9 cellular contexts compared by ENCODE assay signal in the genomic region with DNA sequence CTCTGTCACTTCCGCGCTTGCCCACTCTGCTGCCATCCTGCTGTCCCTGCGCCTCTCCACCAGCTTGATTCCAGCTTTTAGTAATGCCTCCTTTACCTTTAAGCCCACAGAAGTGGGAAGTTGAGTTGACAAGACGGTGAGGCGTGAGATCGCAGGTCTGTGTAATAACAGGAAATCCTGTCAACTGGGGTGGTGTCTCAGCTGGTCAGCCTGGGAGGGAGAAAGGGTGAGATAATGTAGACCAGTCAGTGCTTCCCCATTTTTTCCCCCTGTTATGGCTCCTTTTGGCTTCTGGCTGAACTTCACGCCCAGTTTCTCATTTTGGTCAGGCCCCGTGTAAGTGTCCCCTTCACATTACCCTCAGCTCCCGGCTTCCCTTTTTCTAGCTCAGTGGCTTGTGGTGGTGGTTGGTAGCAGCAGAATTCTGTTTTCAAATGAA.
DNase-seq lines count a peak whose midpoint lies in the region; ATAC-seq, FAIRE-seq and TF ChIP-seq lines count a peak whose summit lies in the region.
"Had no signal": no experiment of that assay in that cellular context is flagged by ENCODE, and none has a peak within 500 bp of the region (broad histone marks: within the 10 kb centered on the region; RNA-seq: fewer than 3 reads in every experiment).

No MANE protein-coding gene starts in this region.

- H3K9me1 ChIP-seq in endothelial cell of umbilical vein (replicated peaks; ENCODE audit: control insufficient read depth, extremely low read depth, insufficient read depth, low read length), result no peaks in the 10 kb centered on the region

- H3K4me1 ChIP-seq in endothelial cell of umbilical vein (ENCODE audit: control insufficient read depth, extremely low read depth, insufficient read depth, low read length), result peaks cover 30% of the 10 kb centered on the region
- H3K4me1 ChIP-seq in stomach, result peaks cover 0 to 49% (median 0%) of the 10 kb centered on the region in 4 donors
- no peaks in the 10 kb centered on the region for H3K4me1 ChIP-seq in prostate gland (replicated peaks)

- 75 to 83% (median 79%) methylated on average over 9 of the region's 9 CpGs for WGBS in stomach, 5 donors
- 85% methylated on average over 9 of the region's 9 CpGs for WGBS in prostate gland

- peak overlapping the region; percentile 30 for H3K4me2 ChIP-seq in endothelial cell of umbilical vein (ENCODE audit: insufficient read depth, low read length)

- TF ChIP-seq CTCF in endothelial cell of umbilical vein (IDR thresholded peaks at IDR 0.05; ENCODE audit: extremely low read depth in 1 of 2, insufficient read depth in 1 of 2, low read depth in 1 of 2, low read length in 2 of 2), result no peak
- TF ChIP-seq CTCF in stomach (IDR thresholded peaks at IDR 0.05), result no peak
- TF ChIP-seq CTCF in prostate gland (IDR thresholded peaks at IDR 0.05), result no peak

- no peaks in the 10 kb centered on the region for H3K79me2 ChIP-seq in endothelial cell of umbilical vein (ENCODE audit: control insufficient read depth, insufficient read depth, low read length)

- CTCF ChIA-PET in endothelial cell of umbilical vein (lab: Charles Lee), result interaction anchor here (0.8 to 2.3 kb wide), 6 partner anchors 9 to 68 kb away, joined by 3 to 14 read pairs (median 3); no protein-coding TSS in a partner anchor

- TF ChIP-seq POLR2A in endothelial cell of umbilical vein (IDR thresholded peaks at IDR 0.05; ENCODE audit: low read depth, low read length) (no peak), stomach (IDR thresholded peaks at IDR 0.05) (no peak), prostate gland (IDR thresholded peaks at IDR 0.05) (no peak)

- DNase-seq in CD1c-positive myeloid dendritic cell (ENCODE audit: extremely low spot score), result peak; percentile 95
- DNase-seq in KG1 (lab: John Stamatoyannopoulos, UW), result peak; percentile 74
- peak; percentile 44 for DNase-seq in endothelial cell of umbilical vein (ENCODE audit: low read depth, low spot score)
- DNase-seq in stomach, result peak; percentile 28
- no peak for DNase-seq in DMS153 treated with DMSO at 0.1 percent for 48 hours (lab: John Stamatoyannopoulos, UW; ENCODE audit: unreplicated experiment)
- no peak for DNase-seq in GM03348 (ENCODE audit: low spot score)
- no peak for DNase-seq in prostate gland (ENCODE audit: low spot score)

- H2AFZ ChIP-seq in endothelial cell of umbilical vein (ENCODE audit: low read depth, low read length), result peak overlapping the region; percentile 7

- H3K9ac ChIP-seq in endothelial cell of umbilical vein (replicated peaks; ENCODE audit: extremely low read depth, insufficient read depth, low read length), result no peak overlapping the region

- no peaks in the 10 kb centered on the region for H3K9me3 ChIP-seq in endothelial cell of umbilical vein (replicated peaks; ENCODE audit: control insufficient read depth, insufficient read depth, low read length)
- H3K9me3 ChIP-seq in stomach, result no peaks in the 10 kb centered on the region
- H3K9me3 ChIP-seq in prostate gland, result no peaks in the 10 kb centered on the region

- POLR2A ChIA-PET in endothelial cell of umbilical vein (lab: Charles Lee), result no interaction called here

- no TSS peak for BruUV-seq in endothelial cell of umbilical vein (replicated peaks; lab: Mats Ljungman, UMichigan)

- H3K27me3 ChIP-seq in endothelial cell of umbilical vein (ENCODE audit: control insufficient read depth in 2 of 2, insufficient read depth in 2 of 2, low read length in 2 of 2) (no peaks in the 10 kb centered on the region), stomach (no peaks in the 10 kb centered on the region), prostate gland (replicated peaks; ENCODE audit: insufficient read depth) (peaks cover 2% of the 10 kb centered on the region)

- dilution Hi-C loops in endothelial cell of umbilical vein (cut with MboI; ENCODE audit: extremely low pct_ligation_motif_present, low sequenced_read_pairs), result no loop called here

- intact Hi-C loops in endothelial cell of umbilical vein (cut with micrococcal nuclease) (loop anchor here (2.0 kb wide), 1 partner anchor 20 kb away; no protein-coding TSS in a partner anchor), stomach (cut with DNase I; ENCODE audit: low total_unique reads) (no loop called here), prostate gland (cut with DNase I) (no loop called here)

- peak; percentile 69 for ATAC-seq in GM21367 (IDR thresholded peaks at IDR 0.05; ENCODE audit: unreplicated experiment)

- H3K4me3 ChIP-seq in endothelial cell of umbilical vein (replicated peaks in 1 of 3; ENCODE audit: insufficient read depth in 1 of 3, low read depth in 1 of 3, low read length in 3 of 3), result no peak overlapping the region
- no peak overlapping the region for H3K4me3 ChIP-seq in stomach
- H3K4me3 ChIP-seq in prostate gland, result no peak overlapping the region

- no peak for TF ChIP-seq EP300 in stomach (IDR thresholded peaks at IDR 0.05)

- no peak for FAIRE-seq in endothelial cell of umbilical vein (lab: Jason Lieb, UNC)
- FAIRE-seq: G401.6 had no signal

- H3K27ac ChIP-seq in endothelial cell of umbilical vein (ENCODE audit: insufficient read depth, low read depth, low read length) (peak overlapping the region; percentile 26), stomach (peak overlapping the region in 4 of 5 donors; percentile 42 to 74 (median 58)), prostate gland (no peak overlapping the region)

- H4K20me1 ChIP-seq in endothelial cell of umbilical vein (replicated peaks; ENCODE audit: control insufficient read depth, extremely low read depth, insufficient read depth, low read length), result no peaks in the 10 kb centered on the region

- no peaks in the 10 kb centered on the region for H3K36me3 ChIP-seq in endothelial cell of umbilical vein (ENCODE audit: control insufficient read depth in 2 of 2, extremely low read depth in 1 of 2, insufficient read depth in 2 of 2, low read length in 2 of 2)
- H3K36me3 ChIP-seq in stomach, result no peaks in the 10 kb centered on the region
- no peaks in the 10 kb centered on the region for H3K36me3 ChIP-seq in prostate gland

TF ChIP-seq in endothelial cell of umbilical vein, 7 proteins besides CTCF, POLR2A, EP300 and RAD21:
- TF ChIP-seq POLR2AphosphoS5 (IDR thresholded peaks at IDR 0.05; ENCODE audit: insufficient read depth, low read depth, low read length) (no peak), JUN (IDR thresholded peaks at IDR 0.05; ENCODE audit: borderline replicate concordance, insufficient read depth, insufficient read length, low read depth) (no peak), FOS (IDR thresholded peaks at IDR 0.05; ENCODE audit: borderline replicate concordance, insufficient read depth, low read length) (no peak), GATA2 (IDR thresholded peaks at IDR 0.05; ENCODE audit: insufficient read depth, insufficient read length, low read depth, low read length) (peak; percentile 7)

Comparison
In these comparisons a context has a peak if more than half of its experiments do, and no peak if none do; other contexts are left out.
1. DNase-seq: peak in CD1c-positive myeloid dendritic cell (single experiment), KG1 (single experiment), endothelial cell of umbilical vein (single experiment) and stomach (single experiment); none in DMS153 treated with DMSO at 0.1 percent for 48 hours (single experiment), GM03348 (single experiment) and prostate gland (single experiment).
2. H3K27ac ChIP-seq: peak in endothelial cell of umbilical vein (single experiment) and stomach (4 of 5); none in prostate gland (0 of 2).